Comparison of ENCODE assay signal across 1 cellular context in genomic region chr21:43855955-43856354, GRCh38.
TF ChIP-seq lines count a peak whose summit lies in the region.

No MANE protein-coding gene starts in this region.

TF ChIP-seq in GM12878, 131 proteins besides CTCF, POLR2A, EP300 and RAD21:
- TF ChIP-seq USF2 (IDR thresholded peaks at IDR 0.05; ENCODE audit: borderline replicate concordance, low read depth, low read length) (no peak), ZNF622 (IDR thresholded peaks at IDR 0.05) (no peak)
